ENCODE assay signal across 8 cellular contexts in the genomic region with DNA sequence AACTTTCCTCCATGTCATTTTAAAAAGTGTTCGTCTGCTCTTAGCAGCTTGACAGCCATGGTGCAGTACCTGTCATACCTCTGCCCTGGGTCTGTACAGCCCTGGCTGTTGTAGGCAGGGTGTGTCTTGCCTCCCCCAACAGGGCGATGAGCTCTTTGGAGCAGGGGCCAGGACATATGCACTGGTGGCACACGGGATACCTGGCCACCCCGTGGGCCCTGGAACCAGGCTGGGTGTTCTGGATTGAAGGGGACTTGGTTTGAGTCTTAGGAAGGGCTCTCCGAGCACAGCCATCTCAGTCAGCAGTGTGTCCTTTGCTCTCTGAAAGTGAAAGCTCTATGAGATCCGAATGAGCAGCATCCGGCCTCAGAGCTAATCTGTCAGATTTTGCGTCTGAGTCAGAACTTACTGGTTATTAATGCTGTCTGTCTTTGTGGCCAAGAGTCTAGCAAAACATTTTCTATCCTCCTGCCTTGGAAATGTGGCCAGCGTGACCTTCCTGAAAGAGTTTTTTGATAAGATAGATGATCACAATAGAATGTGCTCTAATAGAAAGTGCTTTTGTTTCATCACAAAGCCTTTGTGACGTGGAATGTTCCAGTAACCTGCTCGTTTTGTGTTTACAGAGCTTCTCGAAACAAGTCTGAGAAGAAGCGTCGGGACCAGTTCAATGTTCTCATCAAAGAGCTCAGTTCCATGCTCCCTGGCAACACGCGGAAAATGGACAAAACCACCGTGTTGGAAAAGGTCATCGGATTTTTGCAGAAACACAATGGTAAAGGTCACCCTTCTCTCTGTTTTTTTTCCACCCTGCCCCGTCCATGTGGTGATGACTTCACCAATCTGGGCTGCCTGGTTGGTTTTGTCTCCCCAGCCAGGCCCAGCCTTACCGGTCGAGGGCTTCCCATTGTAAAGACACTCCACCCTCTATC.
DNase-seq lines count a peak whose midpoint lies in the region; ATAC-seq and TF ChIP-seq lines count a peak whose summit lies in the region.

No MANE protein-coding gene starts in this region.

- H3K36me3 Mint-ChIP-seq in nephron (ENCODE audit: low read depth) (peaks cover 4% of the 10 kb centered on the region), progenitor cell of endocrine pancreas (ENCODE audit: insufficient read depth) (no peaks in the 10 kb centered on the region)

- POLR2A ChIA-PET in AG04449 (lab: Yijun Ruan, JAX): interaction anchor here (0.7 to 1.5 kb wide), 4 partner anchors 21 to 264 kb away, joined by 3 to 4 read pairs (median 4); no protein-coding TSS in a partner anchor

- H3K9me3 Mint-ChIP-seq in nephron: peaks cover 6% of the 10 kb centered on the region
- H3K9me3 Mint-ChIP-seq in progenitor cell of endocrine pancreas (ENCODE audit: low read depth): no peaks in the 10 kb centered on the region

- CTCF ChIA-PET in AG04449 (lab: Yijun Ruan, JAX): interaction anchor here (1.0 to 1.3 kb wide), 4 partner anchors 9 to 196 kb away, joined by 3 to 4 read pairs (median 3); no protein-coding TSS in a partner anchor

- TF ChIP-seq CTCF in AG04449 (IDR thresholded peaks at IDR 0.05; ENCODE audit: insufficient read depth, low read length, missing control alignments) (no peak), nephron (IDR thresholded peaks at IDR 0.05; ENCODE audit: unreplicated experiment in 3 of 3) (no peak), progenitor cell of endocrine pancreas (IDR thresholded peaks at IDR 0.05; ENCODE audit: unreplicated experiment) (no peak)

- ATAC-seq in GM19452 (IDR thresholded peaks at IDR 0.05; ENCODE audit: unreplicated experiment): peak; percentile 77

- H3K4me3 ChIP-seq in AG04449 (ENCODE audit: low read depth, low read length): peak overlapping the region; percentile 35

- H3K4me3 Mint-ChIP-seq in nephron (no peak overlapping the region), progenitor cell of endocrine pancreas (ENCODE audit: low read depth) (no peak overlapping the region)

- H3K27ac Mint-ChIP-seq in nephron (peak overlapping the region in 2 of 3 experiments; percentile 74 to 83), progenitor cell of endocrine pancreas (no peak overlapping the region)

- DNase-seq in AG04449 (ENCODE audit: low read depth, low spot score): no peak
- peak; percentile 56 for DNase-seq in RPMI8226
- DNase-seq in ecto neural progenitor cell (ENCODE audit: low spot score): peak; percentile 20
- DNase-seq in NCI-H774 (lab: John Stamatoyannopoulos, UW): no peak
- DNase-seq in progenitor cell of endocrine pancreas (ENCODE audit: low spot score, unreplicated experiment): no peak
- no peak for DNase-seq in NCI-H187 treated with DMSO at 0.1 percent for 48 hours (lab: John Stamatoyannopoulos, UW)

- H3K27me3 Mint-ChIP-seq in nephron (ENCODE audit: low read depth) (no peaks in the 10 kb centered on the region), progenitor cell of endocrine pancreas (peaks cover 2% of the 10 kb centered on the region)

- H3K4me1 Mint-ChIP-seq in nephron (peaks cover 22% of the 10 kb centered on the region), progenitor cell of endocrine pancreas (ENCODE audit: low read depth) (peaks cover 2% of the 10 kb centered on the region)

Comparison
In these comparisons a context has a peak if more than half of its experiments do, and no peak if none do; other contexts are left out.
1. DNase-seq: peak in RPMI8226 (single experiment) and ecto neural progenitor cell (single experiment); none in AG04449 (single experiment), NCI-H774 (single experiment), progenitor cell of endocrine pancreas (single experiment) and NCI-H187 treated with DMSO at 0.1 percent for 48 hours (single experiment).